ENCODE assay signal across 9 cellular contexts in genomic region chr3:78659386-78659987, GRCh38.
DNase-seq lines count a peak whose midpoint lies in the region; ATAC-seq, FAIRE-seq and TF ChIP-seq lines count a peak whose summit lies in the region.
"Had no signal": no experiment of that assay in that cellular context is flagged by ENCODE, and none has a peak within 500 bp of the region (broad histone marks: within the 10 kb centered on the region; RNA-seq: fewer than 3 reads in every experiment).

No MANE protein-coding gene starts in this region.

- H3K4me3 ChIP-seq in BJ (ENCODE audit: low read depth, low read length), result no peak overlapping the region

- peak; percentile 26 for FAIRE-seq in endometrium (lab: Jason Lieb, UNC)

- H3K36me3 ChIP-seq in BJ (ENCODE audit: control insufficient read depth, insufficient read depth, low read length), result no peaks in the 10 kb centered on the region

- H3K27me3 ChIP-seq in BJ (ENCODE audit: control insufficient read depth, insufficient read depth, low read length), result no peaks in the 10 kb centered on the region

- POLR2A ChIA-PET in BJ (lab: Charles Lee), result no interaction called here

- TF ChIP-seq CTCF in BJ (IDR thresholded peaks at IDR 0.05; ENCODE audit: insufficient read depth, low read depth, low read length) (peak; percentile 59), GM12872 (IDR thresholded peaks at IDR 0.05; ENCODE audit: insufficient read depth, low read depth, low read length) (peak; percentile 34), osteocyte (IDR thresholded peaks at IDR 0.05) (peak; percentile 80)

- CTCF ChIA-PET in BJ (lab: Yijun Ruan, JAX), result interaction anchor here (0.7 to 3.6 kb wide), 7 partner anchors 13 to 373 kb away, joined by 3 to 29 read pairs (median 3); no protein-coding TSS in a partner anchor

- no peak for DNase-seq in BJ (ENCODE audit: low read depth)
- peak; percentile 63 for DNase-seq in OCI-M1 (lab: John Stamatoyannopoulos, UW)
- no peak for DNase-seq in osteocyte (ENCODE audit: extremely low spot score, unreplicated experiment)

- H3K27ac Mint-ChIP-seq in osteocyte (ENCODE audit: unreplicated experiment), result no peak overlapping the region
- H3K27ac Mint-ChIP-seq: T-cell had no signal

- H3K27me3 Mint-ChIP-seq in osteocyte (ENCODE audit: unreplicated experiment), result no peaks in the 10 kb centered on the region
- H3K27me3 Mint-ChIP-seq: T-cell had no signal

- ATAC-seq in GM18909 (IDR thresholded peaks at IDR 0.05; ENCODE audit: poor library complexity, unreplicated experiment) (no peak), HG03521 (IDR thresholded peaks at IDR 0.05; ENCODE audit: unreplicated experiment) (no peak), GM18867 (IDR thresholded peaks at IDR 0.05; ENCODE audit: unreplicated experiment) (no peak)
- ATAC-seq: T-cell had no signal

- H3K4me1 Mint-ChIP-seq in osteocyte (ENCODE audit: unreplicated experiment), result no peaks in the 10 kb centered on the region
- H3K4me1 Mint-ChIP-seq: T-cell had no signal

- peaks cover 11% of the 10 kb centered on the region for H3K36me3 Mint-ChIP-seq in osteocyte (ENCODE audit: unreplicated experiment)
- H3K36me3 Mint-ChIP-seq: T-cell had no signal

- no peaks in the 10 kb centered on the region for H3K9me3 Mint-ChIP-seq in osteocyte (ENCODE audit: unreplicated experiment)
- H3K9me3 Mint-ChIP-seq: T-cell had no signal

- no peak overlapping the region for H3K4me3 Mint-ChIP-seq in osteocyte (ENCODE audit: unreplicated experiment)
- H3K4me3 Mint-ChIP-seq: T-cell had no signal
